ENCODE assay signal across 10 cellular contexts in the genomic region with DNA sequence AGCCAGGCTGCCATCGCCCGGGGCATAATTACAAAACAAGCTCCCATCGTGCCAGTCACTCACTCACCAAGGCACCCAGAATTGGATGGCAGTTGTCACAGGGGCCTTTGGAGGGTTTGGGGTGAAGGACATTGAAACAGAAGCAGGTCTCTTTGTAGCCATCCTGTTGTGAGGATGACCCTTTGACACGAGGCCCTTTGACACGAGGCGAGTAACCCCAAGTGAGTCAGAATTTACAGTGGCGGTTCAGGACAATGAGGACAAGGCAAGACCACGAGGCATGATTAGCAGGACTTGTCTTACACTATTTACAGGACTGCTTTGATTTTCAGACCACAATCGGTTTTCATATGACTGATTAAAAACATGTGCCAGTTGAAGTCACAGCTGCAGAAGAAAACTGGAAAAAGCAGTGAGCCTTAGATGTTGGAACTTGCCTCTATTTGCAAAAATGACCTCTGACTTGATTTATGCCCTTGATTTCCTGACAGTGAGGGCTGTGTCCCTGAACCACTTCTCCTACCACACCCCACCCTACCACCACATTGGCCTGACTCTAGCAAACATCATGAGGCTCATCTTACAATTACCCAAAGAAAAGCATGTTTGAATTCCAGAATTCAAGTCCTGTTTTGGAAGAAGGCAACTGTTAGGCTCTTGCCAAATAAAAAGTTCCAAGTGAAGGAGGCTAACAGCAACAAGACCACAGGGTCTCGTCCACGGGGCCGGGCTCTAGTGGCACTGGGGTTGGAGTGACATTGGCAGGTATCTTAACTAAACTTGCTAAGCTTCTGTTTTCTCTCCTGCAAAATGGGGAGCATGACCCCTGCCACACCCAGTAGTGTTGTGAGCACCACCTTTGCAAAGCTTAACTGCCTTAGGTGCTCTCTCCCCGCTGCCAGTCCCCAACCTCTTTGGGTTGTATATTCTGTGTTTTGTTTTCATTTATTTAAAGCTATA.
DNase-seq lines count a peak whose midpoint lies in the region; ATAC-seq and TF ChIP-seq lines count a peak whose summit lies in the region.
"Had no signal": no experiment of that assay in that cellular context is flagged by ENCODE, and none has a peak within 500 bp of the region (broad histone marks: within the 10 kb centered on the region; RNA-seq: fewer than 3 reads in every experiment).

No MANE protein-coding gene starts in this region.

- peaks cover 0 to 4% (median 2%) of the 10 kb centered on the region in 4 donors for H3K4me1 Mint-ChIP-seq in naive thymus-derived CD8-positive, alpha-beta T cell

- H3K4me1 ChIP-seq in BLaER1 (peaks cover 22% of the 10 kb centered on the region), esophagus squamous epithelium (peaks cover 20 to 48% (median 32%) of the 10 kb centered on the region in 3 donors), sigmoid colon (peaks cover 0 to 24% (median 15%) of the 10 kb centered on the region in 4 donors)

- intact Hi-C loops in esophagus squamous epithelium (cut with DNase I): no loop called here
- intact Hi-C loops in sigmoid colon (cut with DNase I): no loop called here

- peak overlapping the region; percentile 26 for H3K4me2 ChIP-seq in BLaER1

- no peak overlapping the region for H3K4me3 ChIP-seq in BLaER1
- no peak overlapping the region for H3K4me3 ChIP-seq in esophagus squamous epithelium
- no peak overlapping the region for H3K4me3 ChIP-seq in sigmoid colon

- no peaks in the 10 kb centered on the region for H3K27me3 Mint-ChIP-seq in naive thymus-derived CD8-positive, alpha-beta T cell

- DNase-seq in M059J (ENCODE audit: low read depth) (peak; percentile 58), esophagus squamous epithelium (lab: John Stamatoyannopoulos, UW) (no peak), sigmoid colon (peak; percentile 64), ureter (ENCODE audit: low spot score) (no peak), OCI-M1 (lab: John Stamatoyannopoulos, UW) (no peak), NCI-H748 (lab: John Stamatoyannopoulos, UW; ENCODE audit: unreplicated experiment) (no peak)
- DNase-seq in naive thymus-derived CD8-positive, alpha-beta T cell: no peak
- DNase-seq: COR-L47, NCI-H2171 had no signal

- H3K27me3 ChIP-seq in BLaER1 (no peaks in the 10 kb centered on the region), esophagus squamous epithelium (no peaks in the 10 kb centered on the region), sigmoid colon (no peaks in the 10 kb centered on the region)

- H3K36me3 ChIP-seq in BLaER1: peaks cover 16% of the 10 kb centered on the region; the same call in 1 of the 2 replicates
- H3K36me3 ChIP-seq in esophagus squamous epithelium: no peaks in the 10 kb centered on the region
- H3K36me3 ChIP-seq in sigmoid colon: no peaks in the 10 kb centered on the region

- H3K27ac ChIP-seq in BLaER1: no peak overlapping the region
- H3K27ac ChIP-seq in esophagus squamous epithelium: peak overlapping the region; percentile 34 to 68 (median 64)
- H3K27ac ChIP-seq in sigmoid colon: peak overlapping the region in 3 of 4 donors; percentile 25 to 46 (median 40)

- TF ChIP-seq POLR2A in esophagus squamous epithelium (IDR thresholded peaks at IDR 0.05): no peak
- TF ChIP-seq POLR2A in sigmoid colon (IDR thresholded peaks at IDR 0.05): no peak

- POLR2A ChIA-PET in naive thymus-derived CD8-positive, alpha-beta T cell (lab: Charles Lee): no interaction called here

- H3K27ac Mint-ChIP-seq in naive thymus-derived CD8-positive, alpha-beta T cell: no peak overlapping the region

- peaks cover 0 to 8% (median 0%) of the 10 kb centered on the region in 3 donors for H3K36me3 Mint-ChIP-seq in naive thymus-derived CD8-positive, alpha-beta T cell

- H3K9me3 Mint-ChIP-seq in naive thymus-derived CD8-positive, alpha-beta T cell: no peaks in the 10 kb centered on the region

- TF ChIP-seq CTCF in esophagus squamous epithelium (IDR thresholded peaks at IDR 0.05) (no peak), sigmoid colon (IDR thresholded peaks at IDR 0.05) (no peak)

- H3K4me3 Mint-ChIP-seq in naive thymus-derived CD8-positive, alpha-beta T cell: no peak overlapping the region

- H3K9ac ChIP-seq in BLaER1: no peak overlapping the region

- WGBS in esophagus squamous epithelium, 2 donors: 40 to 52% methylated on average over 13 of the region's 13 CpGs
- WGBS in sigmoid colon, 2 donors: 81 to 85% methylated on average over 13 of the region's 13 CpGs

- H3K9me3 ChIP-seq in BLaER1: no peaks in the 10 kb centered on the region; the same call in 1 of the 2 replicates
- no peaks in the 10 kb centered on the region for H3K9me3 ChIP-seq in esophagus squamous epithelium
- no peaks in the 10 kb centered on the region for H3K9me3 ChIP-seq in sigmoid colon

- no peaks in the 10 kb centered on the region for H4K20me1 ChIP-seq in BLaER1

- ATAC-seq in naive thymus-derived CD8-positive, alpha-beta T cell: no peak

- no peak for TF ChIP-seq EP300 in sigmoid colon (IDR thresholded peaks at IDR 0.05)

Comparison
In these comparisons a context has a peak if more than half of its experiments do, and no peak if none do; other contexts are left out.
1. DNase-seq: peak in M059J (single experiment) and sigmoid colon (single experiment); none in esophagus squamous epithelium (single experiment), ureter (single experiment), OCI-M1 (single experiment), naive thymus-derived CD8-positive, alpha-beta T cell (0 of 10) and NCI-H748 (single experiment).